ENCODE assay signal across 22 cellular contexts in genomic region chr6:44780161-44780560, GRCh38.
"Had no signal": no experiment of that assay in that cellular context is flagged by ENCODE, and none has a peak within 500 bp of the region (broad histone marks: within the 10 kb centered on the region; RNA-seq: fewer than 3 reads in every experiment).

No MANE protein-coding gene starts in this region.

- H3K4me1 Mint-ChIP-seq: activated naive CD8-positive, alpha-beta T cell treated with anti-CD3 and anti-CD28 coated beads, Interleukin-2, amount 50 U/mL, for 24 hours had no signal

- H3K4me1 ChIP-seq: ascending aorta, body of pancreas had no signal

- H3K9me3 ChIP-seq: ascending aorta, body of pancreas had no signal

- H3K27ac ChIP-seq: ascending aorta, body of pancreas had no signal

- H3K4me3 Mint-ChIP-seq: activated CD8-positive, alpha-beta T cell treated with anti-CD3 and anti-CD28 coated beads for 36 hours; activated naive CD8-positive, alpha-beta T cell treated with anti-CD3 and anti-CD28 coated beads, Interleukin-2, amount 50 U/mL, for 24 hours had no signal

- H3K27me3 Mint-ChIP-seq: activated CD8-positive, alpha-beta T cell treated with anti-CD3 and anti-CD28 coated beads for 36 hours had no signal

- H3K27me3 ChIP-seq: ascending aorta, body of pancreas had no signal

- H3K4me3 ChIP-seq: ascending aorta, body of pancreas had no signal

- DNase-seq: activated CD4-positive, alpha-beta T cell treated with anti-CD3 and anti-CD28 coated beads for 4 hours; activated CD8-positive, alpha-beta memory T cell treated with anti-CD3 and anti-CD28 coated beads, Interleukin-2, amount 50 U/mL, for 48 hours; activated CD8-positive, alpha-beta T cell treated with anti-CD3 and anti-CD28 coated beads for 36 hours; activated naive CD4-positive, alpha-beta T cell; activated naive CD8-positive, alpha-beta T cell treated with anti-CD3 and anti-CD28 coated beads, Interleukin-2, amount 50 U/mL, for 24 hours; activated T-cell treated with anti-CD3 and anti-CD28 coated beads, Interleukin-2, amount 50 U/mL, for 1 hour; amniotic stem cell; central memory CD4-positive, alpha-beta T cell; Kasumi-1; KBM-7; NCI-H1048; NCI-H146; NCI-H187 treated with DMSO at 0.1 percent for 48 hours; NCI-H2081 treated with DMSO at 0.1 percent for 48 hours; NCI-H446; NCI-H524; PC-3; SHP77 treated with DMSO at 0.1 percent for 48 hours had no signal

- H3K27ac Mint-ChIP-seq: activated CD8-positive, alpha-beta T cell treated with anti-CD3 and anti-CD28 coated beads for 36 hours; activated naive CD4-positive, alpha-beta T cell treated with anti-CD3 and anti-CD28 coated beads, Interleukin-2, amount 50 U/mL, for 72 hours; activated naive CD8-positive, alpha-beta T cell treated with anti-CD3 and anti-CD28 coated beads, Interleukin-2, amount 50 U/mL, for 24 hours had no signal

- ATAC-seq: activated CD8-positive, alpha-beta T cell treated with anti-CD3 and anti-CD28 coated beads for 36 hours; activated naive CD4-positive, alpha-beta T cell treated with anti-CD3 and anti-CD28 coated beads, Interleukin-2, amount 50 U/mL, for 72 hours; activated naive CD8-positive, alpha-beta T cell treated with anti-CD3 and anti-CD28 coated beads, Interleukin-2, amount 50 U/mL, for 24 hours; body of pancreas; PC-3 had no signal

- FAIRE-seq: bronchial epithelial cell had no signal

- H3K36me3 ChIP-seq: ascending aorta had no signal
